In genomic region chr3:184336484-184337230, GRCh38 we compare ENCODE assay signal across 8 cellular contexts. TPM values are rescaled to one million over a fixed set of nuclear protein-coding genes. Genes with fewer than 3 reads are reported as not detected.
DNase-seq lines count a peak whose midpoint lies in the region; ATAC-seq and TF ChIP-seq lines count a peak whose summit lies in the region.

No MANE protein-coding gene starts in this region.

- TF ChIP-seq CTCF in GM13977 (IDR thresholded peaks at IDR 0.05; ENCODE audit: extremely low read depth, insufficient read depth, missing control alignments) (no peak), hepatocyte (IDR thresholded peaks at IDR 0.05; ENCODE audit: poor library complexity) (no peak)

- peak overlapping the region; percentile 100 for H3K27ac ChIP-seq in hepatocyte
- peak overlapping the region; percentile 95 for H3K27ac ChIP-seq in rectal smooth muscle tissue (ENCODE audit: low read depth, low read length)

- WGBS in hepatocyte (ENCODE audit: low lambda C conversion rate, missing lambda C conversion rate), result 36% methylated on average over 15 of the region's 15 CpGs

- no peaks in the 10 kb centered on the region for H3K27me3 ChIP-seq in hepatocyte
- no peaks in the 10 kb centered on the region for H3K27me3 ChIP-seq in rectal smooth muscle tissue (ENCODE audit: control insufficient read depth, insufficient read depth, low read length)

- peaks cover 20% of the 10 kb centered on the region for H4K20me1 ChIP-seq in hepatocyte (ENCODE audit: insufficient read depth, poor library complexity, severe bottlenecking)

- H3K4me3 ChIP-seq in hepatocyte, result peak overlapping the region; percentile 82
- H3K4me3 ChIP-seq in rectal smooth muscle tissue (ENCODE audit: low read length), result peak overlapping the region; percentile 84

- H3K9me2 ChIP-seq in hepatocyte (replicated peaks; ENCODE audit: insufficient read depth), result no peaks in the 10 kb centered on the region

- DNase-seq in AG20443 (ENCODE audit: low spot score) (peak; percentile 69), GM13977 (ENCODE audit: low spot score) (peak; percentile 71), NCI-H2227 treated with DMSO at 0.1 percent for 48 hours (lab: John Stamatoyannopoulos, UW) (peak; percentile 24), astrocyte of the hippocampus (ENCODE audit: low read depth, low spot score) (peak; percentile 70), hepatocyte (ENCODE audit: low spot score) (peak; percentile 75), HPDE6-E6E7 (ENCODE audit: extremely low spot score) (no peak)

- no peaks in the 10 kb centered on the region for H3K9me3 ChIP-seq in hepatocyte (ENCODE audit: low read depth)

- H3K4me1 ChIP-seq in hepatocyte (ENCODE audit: insufficient read depth) (peaks cover 16% of the 10 kb centered on the region), rectal smooth muscle tissue (ENCODE audit: control insufficient read depth, insufficient read depth, low read length) (peaks cover 27% of the 10 kb centered on the region)

- H2AFZ ChIP-seq in hepatocyte, result peak overlapping the region; percentile 80

- H3K36me3 ChIP-seq in hepatocyte (replicated peaks; ENCODE audit: insufficient read depth, low read depth) (no peaks in the 10 kb centered on the region), rectal smooth muscle tissue (ENCODE audit: control insufficient read depth, insufficient read depth, low read length) (peaks cover 30% of the 10 kb centered on the region)

- in situ Hi-C loops in GM13977 (cut with MboI; ENCODE audit: low pct_unique_long_range_greater_than_20kb, low sequenced_read_pairs, unreplicated experiment), result no loop called here

- no peak for ATAC-seq in HG02642 (IDR thresholded peaks at IDR 0.05; ENCODE audit: poor library complexity, unreplicated experiment)

- H3K9ac ChIP-seq in rectal smooth muscle tissue (ENCODE audit: low read length), result peak overlapping the region; percentile 54

- peaks cover 37% of the 10 kb centered on the region for H3K79me2 ChIP-seq in hepatocyte

- peak overlapping the region; percentile 75 for H3K4me2 ChIP-seq in hepatocyte

RNA-seq across cellular contexts. Expression of gene FAM131A, which starts 0.7 kb away (rescaled TPM):
- total RNA-seq in hepatocyte, result 12.6 and 17.7 TPM in 2 replicates
- 10.2 and 12.2 TPM in 2 replicates for polyA plus RNA-seq in hepatocyte

RNA-seq across cellular contexts. Expression of gene EIF4G1, which starts 22.3 kb away (rescaled TPM):
- total RNA-seq in hepatocyte, result 206 and 254 TPM in 2 replicates
- 200 and 204 TPM in 2 replicates for polyA plus RNA-seq in hepatocyte

RNA-seq across cellular contexts. Expression of gene CLCN2, which starts 24.7 kb away (rescaled TPM):
- total RNA-seq in hepatocyte, result 11.8 and 12.3 TPM in 2 replicates
- 11.9 and 12.8 TPM in 2 replicates for polyA plus RNA-seq in hepatocyte

RNA-seq across cellular contexts. Expression of gene POLR2H, which starts 24.9 kb away (rescaled TPM):
- total RNA-seq in hepatocyte, result 125 and 126 TPM in 2 replicates
- 95.1 and 106 TPM in 2 replicates for polyA plus RNA-seq in hepatocyte

RNA-seq across cellular contexts. Expression of gene PSMD2, which starts 37.6 kb away (rescaled TPM):
- 221 and 232 TPM in 2 replicates for total RNA-seq in hepatocyte
- polyA plus RNA-seq in hepatocyte, result 241 and 268 TPM in 2 replicates
